ENCODE assay signal across 35 cellular contexts in the genomic region with DNA sequence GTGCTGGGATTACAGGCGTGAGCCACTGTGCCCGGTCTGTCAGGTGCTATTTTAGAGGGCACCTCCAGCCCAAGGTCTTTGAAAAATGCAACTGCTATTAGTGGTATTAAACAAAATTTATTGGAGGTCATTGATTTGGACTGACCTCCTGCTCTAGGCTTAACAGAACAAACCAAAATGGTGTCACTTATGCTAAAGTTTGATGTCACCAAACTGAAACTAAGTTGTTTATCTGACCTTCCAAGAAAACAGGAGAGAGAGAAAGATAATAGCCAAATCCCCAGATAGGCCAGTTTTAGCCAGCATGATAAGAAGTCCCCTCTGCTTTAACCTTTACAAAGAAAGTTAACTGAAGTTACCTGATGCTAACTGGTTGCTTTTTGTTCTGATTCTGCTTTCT. TPM values are rescaled to one million over a fixed set of nuclear protein-coding genes. Genes with fewer than 3 reads are reported as not detected.
DNase-seq lines count a peak whose midpoint lies in the region; ATAC-seq and TF ChIP-seq lines count a peak whose summit lies in the region.
"Had no signal": no experiment of that assay in that cellular context is flagged by ENCODE, and none has a peak within 500 bp of the region (broad histone marks: within the 10 kb centered on the region; RNA-seq: fewer than 3 reads in every experiment).

No MANE protein-coding gene starts in this region.

- no peak overlapping the region for H3K4me3 ChIP-seq in Peyer's patch
- H3K4me3 ChIP-seq in stomach, result no peak overlapping the region
- H3K4me3 ChIP-seq: colonic mucosa, psoas muscle, sigmoid colon had no signal

- intact Hi-C loops in stomach (cut with DNase I; ENCODE audit: low total_unique reads), result no loop called here

- H3K36me3 ChIP-seq in Peyer's patch (no peaks in the 10 kb centered on the region), stomach (no peaks in the 10 kb centered on the region)
- H3K36me3 ChIP-seq: colonic mucosa, sigmoid colon had no signal

- H3K27me3 Mint-ChIP-seq in activated naive CD8-positive, alpha-beta T cell treated with anti-CD3 and anti-CD28 coated beads, Interleukin-2, amount 10 ng/mL, durations not matched to agents 7 days and 5 days, result peaks cover 14% of the 10 kb centered on the region
- peaks cover 19% of the 10 kb centered on the region for H3K27me3 Mint-ChIP-seq in activated naive CD8-positive, alpha-beta T cell treated with anti-CD3 and anti-CD28 coated beads, Interleukin-2, amount 50 U/mL, for 24 hours
- H3K27me3 Mint-ChIP-seq in immature natural killer cell (ENCODE audit: low read depth in 3 of 3), result peaks cover 9 to 13% (median 12%) of the 10 kb centered on the region in 3 donors

- H3K27me3 ChIP-seq in Peyer's patch (no peaks in the 10 kb centered on the region), stomach (peaks cover 0 to 37% (median 10%) of the 10 kb centered on the region in 3 donors)
- H3K27me3 ChIP-seq: colonic mucosa had no signal

- H3K27ac Mint-ChIP-seq in activated naive CD8-positive, alpha-beta T cell treated with anti-CD3 and anti-CD28 coated beads, Interleukin-2, amount 10 ng/mL, durations not matched to agents 7 days and 5 days, result no peak overlapping the region
- no peak overlapping the region for H3K27ac Mint-ChIP-seq in activated naive CD8-positive, alpha-beta T cell treated with anti-CD3 and anti-CD28 coated beads, Interleukin-2, amount 50 U/mL, for 24 hours
- H3K27ac Mint-ChIP-seq in immature natural killer cell, result peak overlapping the region; percentile 83 to 95 (median 88)
- H3K27ac Mint-ChIP-seq: activated CD4-positive, alpha-beta T cell treated with anti-CD3 and anti-CD28 coated beads for 36 hours; activated CD8-positive, alpha-beta T cell treated with anti-CD3 and anti-CD28 coated beads, Interleukin-2, amount 10 ng/mL, durations not matched to agents 7 days and 5 days; activated naive CD4-positive, alpha-beta T cell treated with anti-CD3 and anti-CD28 coated beads, Interleukin-2, amount 50 U/mL, for 24 hours; T-helper 2 cell treated with Interferon-gamma antibody and Interleukin-4, amounts not matched to agents 5 μg/mL and 100 μg/mL, for 36 hours; type B pancreatic cell had no signal

- no peak overlapping the region for H3K4me3 Mint-ChIP-seq in activated naive CD8-positive, alpha-beta T cell treated with anti-CD3 and anti-CD28 coated beads, Interleukin-2, amount 10 ng/mL, durations not matched to agents 7 days and 5 days
- no peak overlapping the region for H3K4me3 Mint-ChIP-seq in activated naive CD8-positive, alpha-beta T cell treated with anti-CD3 and anti-CD28 coated beads, Interleukin-2, amount 50 U/mL, for 24 hours
- peak overlapping the region; percentile 72 to 82 (median 79) for H3K4me3 Mint-ChIP-seq in immature natural killer cell
- H3K4me3 Mint-ChIP-seq: activated CD4-positive, alpha-beta T cell treated with anti-CD3 and anti-CD28 coated beads for 36 hours; activated CD8-positive, alpha-beta T cell treated with anti-CD3 and anti-CD28 coated beads, Interleukin-2, amount 10 ng/mL, durations not matched to agents 7 days and 5 days; activated naive CD4-positive, alpha-beta T cell treated with anti-CD3 and anti-CD28 coated beads, Interleukin-2, amount 50 U/mL, for 24 hours; T-helper 2 cell treated with Interferon-gamma antibody and Interleukin-4, amounts not matched to agents 5 μg/mL and 100 μg/mL, for 36 hours; type B pancreatic cell had no signal

- H3K27ac ChIP-seq in Peyer's patch, result no peak overlapping the region
- peak overlapping the region in 2 of 5 donors; percentile 44 to 47 for H3K27ac ChIP-seq in stomach
- H3K27ac ChIP-seq: colonic mucosa, psoas muscle, sigmoid colon, VCaP had no signal

- TF ChIP-seq POLR2A in Peyer's patch (IDR thresholded peaks at IDR 0.05) (no peak), stomach (IDR thresholded peaks at IDR 0.05) (no peak)

- no peaks in the 10 kb centered on the region for H3K9me3 ChIP-seq in Peyer's patch
- H3K9me3 ChIP-seq in stomach, result no peaks in the 10 kb centered on the region
- H3K9me3 ChIP-seq: colonic mucosa, psoas muscle, sigmoid colon had no signal

- peaks cover 0 to 9% (median 6%) of the 10 kb centered on the region in 4 donors for H3K4me1 ChIP-seq in Peyer's patch
- H3K4me1 ChIP-seq in stomach, result peaks cover 8 to 19% (median 13%) of the 10 kb centered on the region in 4 donors
- H3K4me1 ChIP-seq: colonic mucosa had no signal

- WGBS in stomach, 5 donors, result 84 to 91% (median 90%) methylated on average over 2 of the region's 2 CpGs

- POLR2A ChIA-PET in activated naive CD8-positive, alpha-beta T cell treated with anti-CD3 and anti-CD28 coated beads, Interleukin-2, amount 10 ng/mL, durations not matched to agents 7 days and 5 days (lab: Charles Lee), result interaction anchor here (0.6 kb wide), 1 partner anchor 217 kb away, joined by 3 read pairs; no protein-coding TSS in a partner anchor

- H3K9me3 Mint-ChIP-seq in activated naive CD8-positive, alpha-beta T cell treated with anti-CD3 and anti-CD28 coated beads, Interleukin-2, amount 10 ng/mL, durations not matched to agents 7 days and 5 days, result no peaks in the 10 kb centered on the region
- no peaks in the 10 kb centered on the region for H3K9me3 Mint-ChIP-seq in activated naive CD8-positive, alpha-beta T cell treated with anti-CD3 and anti-CD28 coated beads, Interleukin-2, amount 50 U/mL, for 24 hours
- no peaks in the 10 kb centered on the region for H3K9me3 Mint-ChIP-seq in immature natural killer cell
- H3K9me3 Mint-ChIP-seq: activated naive CD4-positive, alpha-beta T cell treated with anti-CD3 and anti-CD28 coated beads, Interleukin-2, amount 50 U/mL, for 24 hours; T-helper 2 cell treated with Interferon-gamma antibody and Interleukin-4, amounts not matched to agents 5 μg/mL and 100 μg/mL, for 36 hours; type B pancreatic cell had no signal

- ATAC-seq in activated naive CD8-positive, alpha-beta T cell treated with anti-CD3 and anti-CD28 coated beads, Interleukin-2, amount 10 ng/mL, durations not matched to agents 7 days and 5 days (ENCODE audit: low read depth), result no peak
- ATAC-seq in activated naive CD8-positive, alpha-beta T cell treated with anti-CD3 and anti-CD28 coated beads, Interleukin-2, amount 50 U/mL, for 24 hours, result no peak
- ATAC-seq: activated CD4-positive, alpha-beta T cell treated with anti-CD3 and anti-CD28 coated beads for 36 hours; activated CD8-positive, alpha-beta T cell treated with anti-CD3 and anti-CD28 coated beads, Interleukin-2, amount 10 ng/mL, durations not matched to agents 7 days and 5 days; left ventricle myocardium superior; Panc1; psoas muscle had no signal

- peak; percentile 11 for DNase-seq in activated naive CD8-positive, alpha-beta T cell treated with anti-CD3 and anti-CD28 coated beads, Interleukin-2, amount 10 ng/mL, durations not matched to agents 7 days and 5 days
- no peak for DNase-seq in activated naive CD8-positive, alpha-beta T cell treated with anti-CD3 and anti-CD28 coated beads, Interleukin-2, amount 50 U/mL, for 24 hours
- DNase-seq in OCI-M1 (lab: John Stamatoyannopoulos, UW) (peak; percentile 32), immature natural killer cell (no peak), DMS114 treated with DMSO at 0.1 percent for 48 hours (lab: John Stamatoyannopoulos, UW; ENCODE audit: unreplicated experiment) (no peak), Peyer's patch (no peak), foreskin melanocyte (no peak), stomach (no peak)
- DNase-seq: activated CD4-positive, alpha-beta T cell treated with anti-CD3 and anti-CD28 coated beads for 36 hours; activated CD8-positive, alpha-beta T cell treated with anti-CD3 and anti-CD28 coated beads, Interleukin-2, amount 10 ng/mL, durations not matched to agents 7 days and 5 days; colonic mucosa; effector CD8-positive, alpha-beta T cell; H7; Karpas-422; left ventricle myocardium superior; NCI-H1417 treated with DMSO at 0.1 percent for 48 hours; NCI-H2029 treated with DMSO at 0.1 percent for 48 hours; NCI-H2227 treated with DMSO at 0.1 percent for 48 hours; NCI-H526 treated with DMSO at 0.1 percent for 48 hours; occipital lobe; psoas muscle; SHP77 treated with DMSO at 0.1 percent for 48 hours; stimulated activated CD4-positive, alpha-beta T cell treated with anti-CD3 and anti-CD28 coated beads, Interleukin-12 subunit alpha, Interleukin-12 subunit beta, amount 100 ng/mL, for 4 hours; stimulated activated CD4-positive, alpha-beta T cell treated with anti-CD3 and anti-CD28 coated beads, Interleukin-2, amount 100 ng/mL, for 48 hours had no signal

- H3K4me1 Mint-ChIP-seq in activated naive CD8-positive, alpha-beta T cell treated with anti-CD3 and anti-CD28 coated beads, Interleukin-2, amount 10 ng/mL, durations not matched to agents 7 days and 5 days, result peaks cover 49% of the 10 kb centered on the region
- peaks cover 54% of the 10 kb centered on the region for H3K4me1 Mint-ChIP-seq in activated naive CD8-positive, alpha-beta T cell treated with anti-CD3 and anti-CD28 coated beads, Interleukin-2, amount 50 U/mL, for 24 hours
- H3K4me1 Mint-ChIP-seq in immature natural killer cell, result peaks cover 76 to 90% of the 10 kb centered on the region in 2 donors

- TF ChIP-seq EP300 in stomach (IDR thresholded peaks at IDR 0.05), result no peak

- no peak for TF ChIP-seq CTCF in Peyer's patch (IDR thresholded peaks at IDR 0.05)
- no peak for TF ChIP-seq CTCF in stomach (IDR thresholded peaks at IDR 0.05)

- H3K36me3 Mint-ChIP-seq in activated naive CD8-positive, alpha-beta T cell treated with anti-CD3 and anti-CD28 coated beads, Interleukin-2, amount 10 ng/mL, durations not matched to agents 7 days and 5 days, result peaks cover 4% of the 10 kb centered on the region
- H3K36me3 Mint-ChIP-seq in activated naive CD8-positive, alpha-beta T cell treated with anti-CD3 and anti-CD28 coated beads, Interleukin-2, amount 50 U/mL, for 24 hours (ENCODE audit: low read depth), result no peaks in the 10 kb centered on the region
- peaks cover 0 to 3% (median 0%) of the 10 kb centered on the region in 3 donors for H3K36me3 Mint-ChIP-seq in immature natural killer cell
- H3K36me3 Mint-ChIP-seq: activated naive CD4-positive, alpha-beta T cell treated with anti-CD3 and anti-CD28 coated beads, Interleukin-2, amount 50 U/mL, for 24 hours; type B pancreatic cell had no signal

RNA-seq across cellular contexts. Expression of a gene that starts 8.1 kb away (rescaled TPM):
- under 1 TPM; 0.14 to 0.25 TPM for total RNA-seq in activated naive CD8-positive, alpha-beta T cell treated with anti-CD3 and anti-CD28 coated beads, Interleukin-2, amount 10 ng/mL, durations not matched to agents 7 days and 5 days
- polyA plus RNA-seq in immature natural killer cell (under 1 TPM in 1 of 3 donors, not detected in 2; 0.10 TPM), stomach (10 to 100 TPM; 11.3 to 75.3 (median 28.2) TPM)
- total RNA-seq in Peyer's patch (100 to 1,000 TPM in 3 of 4 donors, 10 to 100 TPM in 1; 33.8 to 492 (median 332) TPM), stomach (100 to 1,000 TPM in 3 of 5 donors, 10 to 100 TPM in 2; 38.0 to 184 (median 102) TPM)
- total RNA-seq: activated CD4-positive, alpha-beta T cell treated with anti-CD3 and anti-CD28 coated beads for 36 hours; fibroblast of villous mesenchyme; psoas muscle had no signal

RNA-seq across cellular contexts. Expression of a gene that starts 13.8 kb away (rescaled TPM):
- under 1 TPM; 0.75 to 0.91 TPM for total RNA-seq in activated naive CD8-positive, alpha-beta T cell treated with anti-CD3 and anti-CD28 coated beads, Interleukin-2, amount 10 ng/mL, durations not matched to agents 7 days and 5 days
- polyA plus RNA-seq in immature natural killer cell (10 to 100 TPM in 2 of 3 donors, 1 to 10 TPM in 1; 4.5 to 18.9 (median 14.8) TPM), stomach (1 to 10 TPM in 1 of 3 donors, under 1 TPM in 2; 0.08 to 1.5 (median 0.75) TPM)
- total RNA-seq in Peyer's patch (not detected), stomach (not detected)
- total RNA-seq: A172; activated CD4-positive, alpha-beta T cell treated with anti-CD3 and anti-CD28 coated beads for 36 hours; aorta; fibroblast of villous mesenchyme; H7; left ventricle myocardium superior; mesenteric fat pad; occipital lobe; psoas muscle; sigmoid colon had no signal
- polyA plus RNA-seq: aorta, keratinocyte, psoas muscle had no signal

Comparison
In these comparisons a context has a peak if more than half of its experiments do, and no peak if none do; other contexts are left out.
1. DNase-seq: peak in activated naive CD8-positive, alpha-beta T cell treated with anti-CD3 and anti-CD28 coated beads, Interleukin-2, amount 10 ng/mL, durations not matched to agents 7 days and 5 days (single experiment) and OCI-M1 (single experiment); none in activated naive CD8-positive, alpha-beta T cell treated with anti-CD3 and anti-CD28 coated beads, Interleukin-2, amount 50 U/mL, for 24 hours (single experiment), immature natural killer cell (0 of 3), DMS114 treated with DMSO at 0.1 percent for 48 hours (single experiment), Peyer's patch (0 of 3), foreskin melanocyte (single experiment) and stomach (single experiment).
2. H3K27ac Mint-ChIP-seq: peak in immature natural killer cell (6 of 6); none in activated naive CD8-positive, alpha-beta T cell treated with anti-CD3 and anti-CD28 coated beads, Interleukin-2, amount 10 ng/mL, durations not matched to agents 7 days and 5 days (single experiment) and activated naive CD8-positive, alpha-beta T cell treated with anti-CD3 and anti-CD28 coated beads, Interleukin-2, amount 50 U/mL, for 24 hours (single experiment).
3. H3K4me3 Mint-ChIP-seq: peak in immature natural killer cell (5 of 5); none in activated naive CD8-positive, alpha-beta T cell treated with anti-CD3 and anti-CD28 coated beads, Interleukin-2, amount 10 ng/mL, durations not matched to agents 7 days and 5 days (single experiment) and activated naive CD8-positive, alpha-beta T cell treated with anti-CD3 and anti-CD28 coated beads, Interleukin-2, amount 50 U/mL, for 24 hours (single experiment).
4. RNA of a gene that starts 8.1 kb away (total RNA-seq): 33.8 to 492 TPM in Peyer's patch and 38.0 to 184 TPM in stomach; 0.14 to 0.25 TPM in activated naive CD8-positive, alpha-beta T cell treated with anti-CD3 and anti-CD28 coated beads, Interleukin-2, amount 10 ng/mL, durations not matched to agents 7 days and 5 days; every median in the first group is over 10 times any median in the second.